Comparison of ENCODE assay signal across 8 cellular contexts in the genomic region with DNA sequence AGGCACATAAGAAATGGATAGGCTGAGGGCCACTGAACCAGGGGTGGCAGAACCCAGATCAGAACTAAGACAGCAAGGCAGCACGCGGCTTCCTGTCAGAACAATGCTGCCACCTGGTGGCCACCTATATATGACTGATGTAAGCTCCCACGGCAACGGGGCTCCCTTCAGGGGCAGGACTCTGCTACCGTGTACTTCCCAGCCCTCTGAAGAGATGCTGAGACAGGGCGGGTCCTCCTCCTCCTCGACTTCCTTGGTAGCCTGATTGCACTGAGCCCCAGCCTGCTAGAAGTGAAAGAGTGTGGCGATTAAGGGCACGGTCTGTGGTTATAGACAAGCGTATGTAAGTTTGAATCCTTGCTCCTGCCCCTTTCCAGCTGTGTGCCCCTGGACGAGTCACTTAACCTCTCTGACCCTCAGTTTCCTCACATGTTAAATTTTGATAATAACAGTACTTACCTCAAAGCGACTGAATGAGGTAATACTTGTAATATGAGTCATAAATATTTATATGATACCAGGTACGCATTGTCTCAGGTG. TPM values are rescaled to one million over a fixed set of nuclear protein-coding genes. Genes with fewer than 3 reads are reported as not detected.
A peak's percentile ranks its signal among the peaks of the same experiment; 100 is the strongest.
DNase-seq lines count a peak whose midpoint lies in the region; ATAC-seq, FAIRE-seq and TF ChIP-seq lines count a peak whose summit lies in the region.

No MANE protein-coding gene starts in this region.

- H3K9me3 ChIP-seq in left lung = no peaks in the 10 kb centered on the region

- H3K4me1 Mint-ChIP-seq in central memory CD8-positive, alpha-beta T cell = peaks cover 9% of the 10 kb centered on the region

- H3K4me3 Mint-ChIP-seq in central memory CD8-positive, alpha-beta T cell = peak overlapping the region; percentile 51

- CTCF ChIA-PET in BJ (lab: Yijun Ruan, JAX) = interaction anchor here (0.6 to 2.9 kb wide), 20 partner anchors 10 to 602 kb away, joined by 3 to 25 read pairs (median 3); a partner anchor contains a TSS

- peak; percentile 92 for ATAC-seq in HG03378 (IDR thresholded peaks at IDR 0.05; ENCODE audit: unreplicated experiment)
- ATAC-seq in central memory CD8-positive, alpha-beta T cell (replicated peaks; ENCODE audit: extremely low read depth, poor library complexity, severe bottlenecking) = peak; percentile 94
- peak; percentile 97 for ATAC-seq in left lung

- DNase-seq in BJ (ENCODE audit: low read depth) (peak; percentile 27), GM19239 (ENCODE audit: insufficient read length, low spot score) (peak; percentile 91), NCI-H446 treated with DMSO at 0.1 percent for 48 hours (lab: John Stamatoyannopoulos, UW) (peak; percentile 51), left lung (peak; percentile 88 to 89)
- peak; percentile 74 for DNase-seq in activated CD4-positive, CD25-positive, alpha-beta regulatory T cell treated with anti-CD3 and anti-CD28 coated beads, Interleukin-2, amount 50 U/mL, for 16 hours (ENCODE audit: low read depth, low spot score)
- DNase-seq in central memory CD8-positive, alpha-beta T cell (ENCODE audit: low spot score in 2 of 2) = peak; percentile 85 to 90
- DNase-seq in stimulated activated CD4-positive, alpha-beta T cell treated with anti-CD3 and anti-CD28 coated beads, Interleukin-4, amount 100 ng/mL, for 24 hours = peak; percentile 95

- POLR2A ChIA-PET in BJ (lab: Charles Lee) = interaction anchor here (0.7 kb wide), 1 partner anchor 167 kb away, joined by 3 read pairs; no protein-coding TSS in a partner anchor

- no peak overlapping the region for H3K4me3 ChIP-seq in BJ (ENCODE audit: low read depth, low read length)
- no peak overlapping the region for H3K4me3 ChIP-seq in left lung

- H3K27me3 Mint-ChIP-seq in central memory CD8-positive, alpha-beta T cell = no peaks in the 10 kb centered on the region

- H3K36me3 Mint-ChIP-seq in central memory CD8-positive, alpha-beta T cell (ENCODE audit: insufficient read depth) = peaks cover 2% of the 10 kb centered on the region

- peak; percentile 94 for FAIRE-seq in GM19239 (lab: Jason Lieb, UNC)

- intact Hi-C loops in left lung (cut with DNase I) = loop anchor here in 1 of 2 donors (10.0 kb wide), 1 partner anchor 171 kb away; no protein-coding TSS in a partner anchor

- TF ChIP-seq CTCF in BJ (IDR thresholded peaks at IDR 0.05; ENCODE audit: insufficient read depth, low read depth, low read length) (peak; percentile 80), left lung (IDR thresholded peaks at IDR 0.05) (peak; percentile 87 to 88)

- peak overlapping the region; percentile 88 for H3K27ac Mint-ChIP-seq in central memory CD8-positive, alpha-beta T cell (ENCODE audit: low read depth)

- H3K4me1 ChIP-seq in left lung = peaks cover 0 to 7% of the 10 kb centered on the region in 2 donors

- H3K9me3 Mint-ChIP-seq in central memory CD8-positive, alpha-beta T cell = no peaks in the 10 kb centered on the region

- H3K27me3 ChIP-seq in BJ (ENCODE audit: control insufficient read depth, insufficient read depth, low read length) (no peaks in the 10 kb centered on the region), left lung (no peaks in the 10 kb centered on the region)

- H3K27ac ChIP-seq in left lung = no peak overlapping the region

- no peaks in the 10 kb centered on the region for H3K36me3 ChIP-seq in BJ (ENCODE audit: control insufficient read depth, insufficient read depth, low read length)
- no peaks in the 10 kb centered on the region for H3K36me3 ChIP-seq in left lung

RNA-seq across cellular contexts. Expression of a gene that starts 13.3 kb away (rescaled TPM):
- polyA plus RNA-seq in BJ (2011; rRNA removed) = 2,496 and 3,512 TPM in 2 replicates
- polyA minus RNA-seq in BJ (2011; rRNA and poly(A)+ RNA removed) = 426 and 724 TPM in 2 replicates
- 1,000 to 10,000 TPM; 1,428 to 1,504 TPM for total RNA-seq in left lung

RNA-seq across cellular contexts. Expression of a gene that starts 23.5 kb away (rescaled TPM):
- polyA plus RNA-seq in BJ (2011; rRNA removed) = 0.28 and 0.31 TPM in 2 replicates
- not detected in 2 replicates for polyA minus RNA-seq in BJ (2011; rRNA and poly(A)+ RNA removed)
- total RNA-seq in left lung = 1,000 to 10,000 TPM; 1,866 to 2,212 TPM

Comparison
In these comparisons a context has a peak if more than half of its experiments do, and no peak if none do; other contexts are left out.
1. DNase-seq: peak in every context shown above with its lines; median percentile 95 in stimulated activated CD4-positive, alpha-beta T cell treated with anti-CD3 and anti-CD28 coated beads, Interleukin-4, amount 100 ng/mL, for 24 hours; 91 in GM19239; 88 in left lung; 88 in central memory CD8-positive, alpha-beta T cell; 74 in activated CD4-positive, CD25-positive, alpha-beta regulatory T cell treated with anti-CD3 and anti-CD28 coated beads, Interleukin-2, amount 50 U/mL, for 16 hours; 51 in NCI-H446 treated with DMSO at 0.1 percent for 48 hours; 27 in BJ.